ENCODE assay signal across 8 cellular contexts in genomic region chr5:10856646-10857332, GRCh38.
DNase-seq lines count a peak whose midpoint lies in the region; TF ChIP-seq lines count a peak whose summit lies in the region.

No MANE protein-coding gene starts in this region.

- TF ChIP-seq CTCF in smooth muscle cell (IDR thresholded peaks at IDR 0.05; ENCODE audit: borderline replicate concordance, insufficient read depth, poor library complexity, severe bottlenecking) = peak; percentile 95

- peak; percentile 1 for DNase-seq in activated T-cell treated with anti-CD3 and anti-CD28 coated beads for 1 hour (ENCODE audit: low read depth)
- no peak for DNase-seq in activated T-cell treated with anti-CD3 and anti-CD28 coated beads for 4 hours
- DNase-seq in NCI-H2227 treated with DMSO at 0.1 percent for 48 hours (lab: John Stamatoyannopoulos, UW) = peak; percentile 63
- peak; percentile 86 for DNase-seq in amniotic epithelial cell (ENCODE audit: low read depth)
- peak; percentile 56 for DNase-seq in iPS DF 19.7 (ENCODE audit: low read depth, low spot score)
- DNase-seq in smooth muscle cell (lab: John Stamatoyannopoulos, UW; ENCODE audit: unreplicated experiment) = peak; percentile 16
- DNase-seq in DMS79 (lab: John Stamatoyannopoulos, UW) = no peak
- DNase-seq in NCI-H774 (lab: John Stamatoyannopoulos, UW) = no peak

- no peaks in the 10 kb centered on the region for H3K36me3 ChIP-seq in smooth muscle cell (ENCODE audit: low read depth)

- H3K79me2 ChIP-seq in smooth muscle cell (ENCODE audit: low read depth) = no peaks in the 10 kb centered on the region

- no peaks in the 10 kb centered on the region for H3K9me3 ChIP-seq in smooth muscle cell (replicated peaks; ENCODE audit: low read depth)

- H2AFZ ChIP-seq in smooth muscle cell (ENCODE audit: low read depth) = no peak overlapping the region

- peak overlapping the region; percentile 18 for H3K4me3 ChIP-seq in smooth muscle cell

- H3K27me3 ChIP-seq in smooth muscle cell (ENCODE audit: low read depth) = no peaks in the 10 kb centered on the region

- WGBS in smooth muscle cell (ENCODE audit: low lambda C conversion rate) = 13% methylated on average over 16 of the region's 16 CpGs

- no peak overlapping the region for H3K9ac ChIP-seq in smooth muscle cell (ENCODE audit: low read depth)

- no peaks in the 10 kb centered on the region for H3F3A ChIP-seq in smooth muscle cell (ENCODE audit: low read depth)

- no peaks in the 10 kb centered on the region for H4K20me1 ChIP-seq in smooth muscle cell (ENCODE audit: low read depth)

- H3K4me1 ChIP-seq in smooth muscle cell (ENCODE audit: low read depth) = peaks cover 19% of the 10 kb centered on the region

- peak overlapping the region; percentile 65 for H3K4me2 ChIP-seq in smooth muscle cell

- H3K27ac ChIP-seq in smooth muscle cell (ENCODE audit: low read depth) = no peak overlapping the region

Comparison
In these comparisons a context has a peak if more than half of its experiments do, and no peak if none do; other contexts are left out.
1. DNase-seq: peak in activated T-cell treated with anti-CD3 and anti-CD28 coated beads for 1 hour (single experiment), NCI-H2227 treated with DMSO at 0.1 percent for 48 hours (single experiment), amniotic epithelial cell (single experiment), iPS DF 19.7 (single experiment) and smooth muscle cell (single experiment); none in activated T-cell treated with anti-CD3 and anti-CD28 coated beads for 4 hours (single experiment), DMS79 (single experiment) and NCI-H774 (single experiment).